Comparison of ENCODE assay signal across 9 cellular contexts in the genomic region with DNA sequence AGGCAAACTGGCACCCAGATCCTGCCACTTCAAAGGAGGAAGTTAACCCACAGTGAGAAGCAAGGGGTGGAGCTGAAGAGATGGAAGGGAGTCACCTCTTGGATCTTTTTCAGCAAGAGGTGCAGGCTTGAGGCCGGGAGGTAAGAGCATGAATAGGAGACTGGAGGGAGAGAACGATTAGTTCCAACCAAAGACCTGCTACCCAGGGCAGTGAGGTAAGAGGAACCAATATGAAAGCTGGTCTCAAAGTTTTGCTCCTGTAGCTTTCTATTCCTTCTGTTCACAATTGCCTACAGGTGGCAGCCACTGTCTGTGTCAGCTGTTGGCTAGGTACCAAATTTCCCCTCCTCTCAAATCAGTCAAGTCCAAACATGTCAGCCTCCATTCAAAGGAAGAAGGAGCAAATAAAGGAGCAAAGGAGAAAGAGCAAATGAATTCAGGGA. TPM values are rescaled to one million over a fixed set of nuclear protein-coding genes. Genes with fewer than 3 reads are reported as not detected.
DNase-seq lines count a peak whose midpoint lies in the region; ATAC-seq and TF ChIP-seq lines count a peak whose summit lies in the region.
"Had no signal": no experiment of that assay in that cellular context is flagged by ENCODE, and none has a peak within 500 bp of the region (broad histone marks: within the 10 kb centered on the region; RNA-seq: fewer than 3 reads in every experiment).

No MANE protein-coding gene starts in this region.

- H3K27ac ChIP-seq in WERI-Rb-1 = peak overlapping the region; percentile 29; the same call in 1 of the 2 replicates
- peak overlapping the region; percentile 78 for H3K27ac ChIP-seq in thymus (ENCODE audit: low read depth)
- H3K27ac ChIP-seq in aorta (ENCODE audit: low read depth in 1 of 2, low read length in 2 of 2) = no peak overlapping the region

- TF ChIP-seq CTCF in WERI-Rb-1 (IDR thresholded peaks at IDR 0.05; ENCODE audit: low read depth, low read length) = peak; percentile 24; the same call in 1 of the 2 replicates

- no peak overlapping the region for H3K4me3 Mint-ChIP-seq in activated naive CD8-positive, alpha-beta T cell
- H3K4me3 Mint-ChIP-seq in activated naive CD8-positive, alpha-beta T cell treated with anti-CD3 and anti-CD28 coated beads for 36 hours = no peak overlapping the region

- H3K27me3 ChIP-seq in WERI-Rb-1 (ENCODE audit: insufficient read depth, low read depth, severe bottlenecking) (no peaks in the 10 kb centered on the region), thymus (ENCODE audit: control insufficient read depth, insufficient read depth) (no peaks in the 10 kb centered on the region), aorta (ENCODE audit: control insufficient read depth in 1 of 2, insufficient read depth in 2 of 2, low read length in 1 of 2) (no peaks in the 10 kb centered on the region)

- H3K36me3 ChIP-seq in WERI-Rb-1 (no peaks in the 10 kb centered on the region), thymus (ENCODE audit: control insufficient read depth, insufficient read depth) (no peaks in the 10 kb centered on the region), aorta (ENCODE audit: control insufficient read depth in 1 of 2, insufficient read depth in 2 of 2, low read length in 1 of 2) (no peaks in the 10 kb centered on the region)

- no peak for DNase-seq in activated naive CD8-positive, alpha-beta T cell treated with anti-CD3 and anti-CD28 coated beads for 36 hours
- DNase-seq in NCI-H146 treated with DMSO at 0.1 percent for 48 hours (lab: John Stamatoyannopoulos, UW; ENCODE audit: unreplicated experiment) (peak; percentile 77), WERI-Rb-1 (no peak), aorta (no peak), hepatic stellate cell (ENCODE audit: low spot score) (no peak)
- DNase-seq in stimulated activated CD4-positive, alpha-beta T cell treated with anti-CD3 and anti-CD28 coated beads, Interleukin-4, amount 100 ng/mL, for 1 hour = no peak

- H3K4me1 Mint-ChIP-seq in activated naive CD8-positive, alpha-beta T cell (ENCODE audit: low read depth) = peaks cover 37% of the 10 kb centered on the region
- peaks cover 33% of the 10 kb centered on the region for H3K4me1 Mint-ChIP-seq in activated naive CD8-positive, alpha-beta T cell treated with anti-CD3 and anti-CD28 coated beads for 36 hours

- H3K9me3 Mint-ChIP-seq in activated naive CD8-positive, alpha-beta T cell (ENCODE audit: low read depth) = no peaks in the 10 kb centered on the region
- H3K9me3 Mint-ChIP-seq in activated naive CD8-positive, alpha-beta T cell treated with anti-CD3 and anti-CD28 coated beads for 36 hours = no peaks in the 10 kb centered on the region

- WGBS in thymus = 0% methylated on average over 2 of the region's 2 CpGs
- 53% methylated on average over 2 of the region's 2 CpGs for WGBS in aorta, 2 donors

- H3K36me3 Mint-ChIP-seq in activated naive CD8-positive, alpha-beta T cell = no peaks in the 10 kb centered on the region
- H3K36me3 Mint-ChIP-seq in activated naive CD8-positive, alpha-beta T cell treated with anti-CD3 and anti-CD28 coated beads for 36 hours = no peaks in the 10 kb centered on the region

- peak overlapping the region; percentile 5 for H3K27ac Mint-ChIP-seq in activated naive CD8-positive, alpha-beta T cell
- no peak overlapping the region for H3K27ac Mint-ChIP-seq in activated naive CD8-positive, alpha-beta T cell treated with anti-CD3 and anti-CD28 coated beads for 36 hours

- H3K4me3 ChIP-seq in WERI-Rb-1 (ENCODE audit: low read depth, low read length) (no peak overlapping the region), thymus (ENCODE audit: low read length) (no peak overlapping the region), aorta (ENCODE audit: low read length in 2 of 2) (no peak overlapping the region)

- H3K27me3 Mint-ChIP-seq in activated naive CD8-positive, alpha-beta T cell = no peaks in the 10 kb centered on the region
- H3K27me3 Mint-ChIP-seq in activated naive CD8-positive, alpha-beta T cell treated with anti-CD3 and anti-CD28 coated beads for 36 hours = no peaks in the 10 kb centered on the region

- H3K4me1 ChIP-seq in thymus (ENCODE audit: control insufficient read depth, insufficient read depth, low read length) (peaks cover 37% of the 10 kb centered on the region), aorta (ENCODE audit: control insufficient read depth in 1 of 2, insufficient read depth in 2 of 2, low read length in 2 of 2) (no peaks in the 10 kb centered on the region)

- intact Hi-C loops in aorta (cut with DNase I) = no loop called here

- no peak for ATAC-seq in aorta (ENCODE audit: low FRiP score)

- H3K9me3 ChIP-seq in WERI-Rb-1 (ENCODE audit: severe bottlenecking) (no peaks in the 10 kb centered on the region), thymus (ENCODE audit: control insufficient read depth) (no peaks in the 10 kb centered on the region), aorta (ENCODE audit: control insufficient read depth, low read length) (no peaks in the 10 kb centered on the region)

RNA-seq across cellular contexts. Expression of a gene that starts 14.9 kb away (rescaled TPM):
- under 1 TPM; 0.31 to 0.32 TPM for total RNA-seq in activated naive CD8-positive, alpha-beta T cell treated with anti-CD3 and anti-CD28 coated beads for 36 hours
- polyA plus RNA-seq in thymus (4.3 TPM), aorta (under 1 TPM in 1 of 2 donors, not detected in 1; 0.88 TPM)
- total RNA-seq in aorta = not detected
- total RNA-seq: SK-MEL-5 had no signal

RNA-seq across cellular contexts. Expression of a gene that starts 18.7 kb away (rescaled TPM):
- 1 to 10 TPM; 1.3 to 1.4 TPM for total RNA-seq in activated naive CD8-positive, alpha-beta T cell treated with anti-CD3 and anti-CD28 coated beads for 36 hours
- polyA plus RNA-seq in thymus = 0.52 TPM
- total RNA-seq in aorta = 1 to 10 TPM in 1 of 2 donors, under 1 TPM in 1; 0.58 to 1.4 TPM
- polyA plus RNA-seq in aorta = 10 to 100 TPM in 1 of 2 donors, under 1 TPM in 1; 0.05 to 77.4 TPM
- total RNA-seq: SK-MEL-5 had no signal

RNA-seq across cellular contexts. Expression of a gene that starts 24.9 kb away (rescaled TPM):
- 1 to 10 TPM; 7.0 to 7.2 TPM for total RNA-seq in activated naive CD8-positive, alpha-beta T cell treated with anti-CD3 and anti-CD28 coated beads for 36 hours
- polyA plus RNA-seq in thymus (3.0 TPM), aorta (1 to 10 TPM; 1.5 to 2.1 TPM)
- total RNA-seq in aorta = 1 to 10 TPM; 6.5 to 6.8 TPM

RNA-seq across cellular contexts. Expression of a gene that starts 47.3 kb away (rescaled TPM):
- total RNA-seq in activated naive CD8-positive, alpha-beta T cell treated with anti-CD3 and anti-CD28 coated beads for 36 hours = 10 to 100 TPM; 50.5 to 51.2 TPM
- polyA plus RNA-seq in thymus (9.5 TPM), aorta (1 to 10 TPM in 1 of 2 donors, under 1 TPM in 1; 0.75 to 5.8 TPM)
- total RNA-seq in aorta = 1 to 10 TPM; 7.6 to 10.0 TPM

RNA-seq across cellular contexts. Expression of a gene that starts 57.7 kb away (rescaled TPM):
- total RNA-seq in activated naive CD8-positive, alpha-beta T cell treated with anti-CD3 and anti-CD28 coated beads for 36 hours = 10 to 100 TPM; 47.2 to 48.0 TPM
- polyA plus RNA-seq in thymus (32.7 TPM), aorta (10 to 100 TPM; 19.8 to 32.2 TPM)
- total RNA-seq in aorta = 10 to 100 TPM; 31.6 to 48.4 TPM

Comparison
In these comparisons a context has a peak if more than half of its experiments do, and no peak if none do; other contexts are left out.
1. H3K27ac ChIP-seq: peak in WERI-Rb-1 (single experiment) and thymus (single experiment); none in aorta (0 of 2).